20 cellular contexts compared by ENCODE assay signal in genomic region chr12:43009307-43009706, GRCh38.
A peak's percentile ranks its signal among the peaks of the same experiment; 100 is the strongest.
DNase-seq lines count a peak whose midpoint lies in the region; ATAC-seq and TF ChIP-seq lines count a peak whose summit lies in the region.
"Had no signal": no experiment of that assay in that cellular context is flagged by ENCODE, and none has a peak within 500 bp of the region (broad histone marks: within the 10 kb centered on the region; RNA-seq: fewer than 3 reads in every experiment).

No MANE protein-coding gene starts in this region.

- ATAC-seq in GM19351 (IDR thresholded peaks at IDR 0.05; ENCODE audit: unreplicated experiment), result no peak
- ATAC-seq in GM19452 (IDR thresholded peaks at IDR 0.05; ENCODE audit: unreplicated experiment), result no peak
- no peak for ATAC-seq in HG03460 (IDR thresholded peaks at IDR 0.05; ENCODE audit: unreplicated experiment)

- H3K27ac ChIP-seq in cardiac muscle cell (no peak overlapping the region), left ventricle myocardium inferior (replicated peaks) (no peak overlapping the region), iPS-20b (ENCODE audit: low read length) (no peak overlapping the region)
- H3K27ac ChIP-seq: BLaER1 treated with 17β-estradiol and CSF1 and Interleukin-3, amounts not matched to agents 10 nM and 100 nM; esophagus muscularis mucosa had no signal

- H3K36me3 ChIP-seq in cardiac muscle cell, result no peaks in the 10 kb centered on the region
- no peaks in the 10 kb centered on the region for H3K36me3 ChIP-seq in left ventricle myocardium inferior
- no peaks in the 10 kb centered on the region for H3K36me3 ChIP-seq in iPS-20b (ENCODE audit: insufficient read depth, low read depth, low read length)
- H3K36me3 ChIP-seq: BLaER1 treated with 17β-estradiol and CSF1 and Interleukin-3, amounts not matched to agents 10 nM and 100 nM; esophagus muscularis mucosa had no signal

- H3K9ac ChIP-seq in iPS-20b (ENCODE audit: low read depth, low read length), result no peak overlapping the region
- H3K9ac ChIP-seq: BLaER1 treated with 17β-estradiol and CSF1 and Interleukin-3, amounts not matched to agents 10 nM and 100 nM had no signal

- H3K9me3 ChIP-seq in cardiac muscle cell (ENCODE audit: low read depth) (no peaks in the 10 kb centered on the region), left ventricle myocardium inferior (replicated peaks) (peaks cover 7% of the 10 kb centered on the region), iPS-20b (ENCODE audit: insufficient read depth, low read depth, low read length) (no peaks in the 10 kb centered on the region)
- H3K9me3 ChIP-seq: BLaER1 treated with 17β-estradiol and CSF1 and Interleukin-3, amounts not matched to agents 10 nM and 100 nM; esophagus muscularis mucosa had no signal

- intact Hi-C loops in left ventricle myocardium inferior (cut with micrococcal nuclease), result no loop called here

- DNase-seq in cardiac muscle cell (ENCODE audit: low read depth in 1 of 2, low spot score in 1 of 2) (peak; percentile 43 to 52), left ventricle myocardium inferior (no peak), astrocyte of the hippocampus (ENCODE audit: low read depth, low spot score) (peak; percentile 51), iPS-NIHi11 (ENCODE audit: low spot score) (no peak)
- DNase-seq: activated CD4-positive, alpha-beta T cell treated with anti-CD3 and anti-CD28 coated beads, Interleukin-2, amount 50 U/mL, for 48 hours; activated gamma-delta T cell treated with Interleukin-2 at 50 U/mL for 16 hours; amniotic stem cell; cerebellar nuclear complex; effector CD8-positive, alpha-beta T cell; NCI-H1417; NCI-H526; SIG-M5; stimulated activated CD4-positive, alpha-beta T cell treated with anti-CD3 and anti-CD28 coated beads, Interleukin-12 subunit alpha, Interleukin-12 subunit beta, amount 100 ng/mL, for 4 hours; stimulated activated CD8-positive, alpha-beta memory T cell treated with anti-CD3 and anti-CD28 coated beads, Interleukin-4, amount 100 ng/mL, for 48 hours had no signal

- H3K4me3 ChIP-seq in cardiac muscle cell (no peak overlapping the region), left ventricle myocardium inferior (no peak overlapping the region), iPS-20b (ENCODE audit: low read length) (peak overlapping the region; percentile 31; the same call in 1 of the 2 replicates)
- H3K4me3 ChIP-seq: BLaER1 treated with 17β-estradiol and CSF1 and Interleukin-3, amounts not matched to agents 10 nM and 100 nM; esophagus muscularis mucosa had no signal

- H3K27me3 ChIP-seq in cardiac muscle cell (no peaks in the 10 kb centered on the region), left ventricle myocardium inferior (ENCODE audit: low read depth) (no peaks in the 10 kb centered on the region), iPS-20b (ENCODE audit: insufficient read depth, low read length) (no peaks in the 10 kb centered on the region)
- H3K27me3 ChIP-seq: BLaER1 treated with 17β-estradiol and CSF1 and Interleukin-3, amounts not matched to agents 10 nM and 100 nM; esophagus muscularis mucosa had no signal

- peaks cover 19% of the 10 kb centered on the region for H3K4me1 ChIP-seq in cardiac muscle cell (ENCODE audit: low read depth)
- peaks cover 12% of the 10 kb centered on the region for H3K4me1 ChIP-seq in left ventricle myocardium inferior
- peaks cover 32% of the 10 kb centered on the region for H3K4me1 ChIP-seq in iPS-20b (ENCODE audit: insufficient read depth, low read length)

- TF ChIP-seq CTCF in cardiac muscle cell (IDR thresholded peaks at IDR 0.05; ENCODE audit: low read depth, low read length), result no peak
- TF ChIP-seq CTCF in left ventricle myocardium inferior (IDR thresholded peaks at IDR 0.05; ENCODE audit: borderline replicate concordance), result no peak

Comparison
In these comparisons a context has a peak if more than half of its experiments do, and no peak if none do; other contexts are left out.
1. DNase-seq: peak in cardiac muscle cell (2 of 2) and astrocyte of the hippocampus (single experiment); none in left ventricle myocardium inferior (single experiment) and iPS-NIHi11 (single experiment).